Comparison of ENCODE assay signal across 10 cellular contexts in the genomic region with DNA sequence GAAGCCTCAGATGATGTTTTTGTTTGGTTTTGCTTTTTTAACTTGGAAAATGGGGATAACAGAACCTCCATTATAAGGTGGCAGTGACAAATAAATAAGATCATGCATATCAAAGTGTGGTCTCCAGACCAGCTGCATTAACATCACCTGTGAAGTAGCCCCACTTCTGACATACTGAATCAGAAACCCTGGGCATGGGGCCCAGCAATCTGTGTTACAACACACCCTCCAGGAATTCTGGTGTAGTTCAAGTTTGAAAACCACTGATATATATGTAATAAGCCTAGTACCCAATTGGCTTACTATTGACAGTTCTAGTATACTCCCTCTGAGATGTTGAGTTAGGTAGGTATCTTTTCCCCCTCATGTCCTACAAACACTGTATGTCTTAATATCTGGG. TPM values are rescaled to one million over a fixed set of nuclear protein-coding genes. Genes with fewer than 3 reads are reported as not detected.
A peak's percentile ranks its signal among the peaks of the same experiment; 100 is the strongest.
DNase-seq lines count a peak whose midpoint lies in the region; ATAC-seq and TF ChIP-seq lines count a peak whose summit lies in the region.
"Had no signal": no experiment of that assay in that cellular context is flagged by ENCODE, and none has a peak within 500 bp of the region (broad histone marks: within the 10 kb centered on the region; RNA-seq: fewer than 3 reads in every experiment).

No MANE protein-coding gene starts in this region.

- H3K27ac Mint-ChIP-seq in activated T-cell treated with anti-CD3 and anti-CD28 coated beads, Interleukin-2, amount 50 U/mL, for 24 hours, result peak overlapping the region; percentile 86
- H3K27ac Mint-ChIP-seq in brain, result peak overlapping the region in 4 of 5 experiments; percentile 48 to 72 (median 59)

- H3K4me1 ChIP-seq in tibial nerve, result peaks cover 0 to 52% (median 38%) of the 10 kb centered on the region in 4 donors
- H3K4me1 ChIP-seq: BE2C had no signal

- peak overlapping the region; percentile 29 to 73 (median 62) for H3K27ac ChIP-seq in tibial nerve

- H3K27me3 ChIP-seq in tibial nerve, result no peaks in the 10 kb centered on the region
- H3K27me3 ChIP-seq: BE2C had no signal

- ATAC-seq in left lobe of liver (peak; percentile 51), HG03442 (IDR thresholded peaks at IDR 0.05; ENCODE audit: unreplicated experiment) (no peak)

- H3K4me3 Mint-ChIP-seq in activated T-cell treated with anti-CD3 and anti-CD28 coated beads, Interleukin-2, amount 50 U/mL, for 24 hours, result no peak overlapping the region
- no peak overlapping the region for H3K4me3 Mint-ChIP-seq in brain

- no peak for TF ChIP-seq CTCF in brain (conservative IDR thresholded peaks at IDR 0.05)
- no peak for TF ChIP-seq CTCF in tibial nerve (IDR thresholded peaks at IDR 0.05)

- no peaks in the 10 kb centered on the region for H3K9me3 ChIP-seq in tibial nerve
- H3K9me3 ChIP-seq: BE2C had no signal

- peaks cover 63% of the 10 kb centered on the region for H3K4me1 Mint-ChIP-seq in activated T-cell treated with anti-CD3 and anti-CD28 coated beads, Interleukin-2, amount 50 U/mL, for 24 hours (ENCODE audit: low read depth)
- H3K4me1 Mint-ChIP-seq in brain, result peaks cover 44% of the 10 kb centered on the region

- H3K9me3 Mint-ChIP-seq in activated T-cell treated with anti-CD3 and anti-CD28 coated beads, Interleukin-2, amount 50 U/mL, for 24 hours, result no peaks in the 10 kb centered on the region
- H3K9me3 Mint-ChIP-seq in brain, result no peaks in the 10 kb centered on the region

- H3K36me3 Mint-ChIP-seq in activated T-cell treated with anti-CD3 and anti-CD28 coated beads, Interleukin-2, amount 50 U/mL, for 24 hours (ENCODE audit: low read depth), result peaks cover 3% of the 10 kb centered on the region
- H3K36me3 Mint-ChIP-seq in brain, result no peaks in the 10 kb centered on the region

- no peak for TF ChIP-seq POLR2A in tibial nerve (IDR thresholded peaks at IDR 0.05)

- TF ChIP-seq EP300 in tibial nerve (IDR thresholded peaks at IDR 0.05), result no peak

- no peak overlapping the region for H3K4me3 ChIP-seq in tibial nerve

- H3K36me3 ChIP-seq in tibial nerve, result no peaks in the 10 kb centered on the region
- H3K36me3 ChIP-seq: BE2C had no signal

- no peak for DNase-seq in activated T-cell treated with anti-CD3 and anti-CD28 coated beads, Interleukin-2, amount 50 U/mL, for 24 hours
- no peak for DNase-seq in activated T-cell treated with anti-CD3 and anti-CD28 coated beads, Interleukin-2, amount 50 U/mL, for 1 hour
- DNase-seq in left lobe of liver (ENCODE audit: low spot score) (no peak), tibial nerve (ENCODE audit: low spot score in 2 of 2) (no peak), KG1 (lab: John Stamatoyannopoulos, UW) (no peak), NCI-H446 (lab: John Stamatoyannopoulos, UW) (no peak)
- DNase-seq: BE2C, NCI-H2107 had no signal

- no peaks in the 10 kb centered on the region for H3K27me3 Mint-ChIP-seq in activated T-cell treated with anti-CD3 and anti-CD28 coated beads, Interleukin-2, amount 50 U/mL, for 24 hours
- H3K27me3 Mint-ChIP-seq in brain, result peaks cover 14% of the 10 kb centered on the region

RNA-seq across cellular contexts. Expression of gene RNF19B, which starts 24.1 kb away (rescaled TPM):
- 28.4 TPM for polyA plus RNA-seq in brain (ENCODE audit: insufficient read depth, low read depth, low replicate concordance)
- total RNA-seq in left lobe of liver (6.6 TPM), tibial nerve (10 to 100 TPM; 13.9 to 22.9 (median 17.2) TPM)

RNA-seq across cellular contexts. Expression of gene AK2, which starts 48.0 kb away (rescaled TPM):
- polyA plus RNA-seq in brain (ENCODE audit: insufficient read depth, low read depth, low replicate concordance), result 166 TPM
- total RNA-seq in left lobe of liver (120 TPM), tibial nerve (100 to 1,000 TPM; 127 to 559 (median 207) TPM)
